Comparison of ENCODE assay signal across 18 cellular contexts in the genomic region with DNA sequence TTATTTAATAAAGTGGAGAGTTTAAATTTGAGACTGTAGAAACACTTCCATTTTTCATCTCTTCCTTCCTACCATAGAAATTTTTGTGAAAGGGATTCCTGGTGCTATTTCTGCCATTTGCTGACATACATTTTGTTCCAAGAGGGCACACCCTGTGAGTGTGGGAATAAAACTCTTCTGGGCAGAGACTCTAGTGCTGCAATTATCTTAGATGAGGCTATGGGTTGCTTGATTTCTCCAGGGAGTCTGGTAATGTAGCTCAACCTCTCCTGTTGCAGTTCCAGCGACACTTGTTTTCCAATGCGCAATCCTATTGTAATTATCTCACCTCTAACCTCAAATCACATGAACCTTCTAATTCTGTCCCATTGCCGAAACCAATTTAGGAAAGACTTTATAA.
"Had no signal": no experiment of that assay in that cellular context is flagged by ENCODE, and none has a peak within 500 bp of the region (broad histone marks: within the 10 kb centered on the region; RNA-seq: fewer than 3 reads in every experiment).

No MANE protein-coding gene starts in this region.

- DNase-seq: activated T-cell treated with anti-CD3 and anti-CD28 coated beads, Interleukin-2, amount 50 U/mL, for 1 hour; amniotic stem cell; cortex of kidney; endodermal cell; foreskin keratinocyte; immature natural killer cell; left lung; retina; spleen; stimulated activated CD4-positive, alpha-beta T cell treated with anti-CD3 and anti-CD28 coated beads, Interleukin-4, amount 100 ng/mL, for 1 hour; stimulated activated naive CD4-positive, alpha-beta T cell; WERI-Rb-1 had no signal

- H3K4me3 ChIP-seq: breast epithelium, hepatocyte, left lung, spleen, thoracic aorta, vagina had no signal

- H3K9me3 ChIP-seq: breast epithelium, left lung, spleen, thoracic aorta, vagina had no signal

- H3K4me1 ChIP-seq: breast epithelium, foreskin keratinocyte, left lung, spleen, vagina had no signal

- ATAC-seq: foreskin keratinocyte; left lung; natural killer cell treated with Interleukin-12 subunit alpha and Interleukin-12 subunit beta and Interleukin-15 and Interleukin-18, amount 100 ng/mL, for 72 hours had no signal

- H3K36me3 ChIP-seq: breast epithelium, left lung, spleen, thoracic aorta, vagina, WERI-Rb-1 had no signal

- H3K27ac ChIP-seq: breast epithelium, epithelial cell of prostate, foreskin keratinocyte, hepatocyte, left lung, spleen, thoracic aorta, vagina, WERI-Rb-1 had no signal

- H3K27me3 ChIP-seq: breast epithelium, foreskin keratinocyte, hepatocyte, left lung, spleen, vagina had no signal
